In genomic region chr1:97090725-97091124, GRCh38 we compare ENCODE assay signal across 22 cellular contexts.
"Had no signal": no experiment of that assay in that cellular context is flagged by ENCODE, and none has a peak within 500 bp of the region (broad histone marks: within the 10 kb centered on the region; RNA-seq: fewer than 3 reads in every experiment).

No MANE protein-coding gene starts in this region.

- ATAC-seq: effector memory CD8-positive, alpha-beta T cell; natural killer cell; stimulated activated effector memory CD8-positive, alpha-beta T cell treated with anti-CD3 and anti-CD28 coated beads, Interleukin-12 subunit alpha, Interleukin-12 subunit beta, amount 100 ng/mL, for 72 hours had no signal

- H3K4me3 Mint-ChIP-seq: effector memory CD8-positive, alpha-beta T cell; memory B cell; natural killer cell; neural crest cell; stimulated activated effector memory CD8-positive, alpha-beta T cell treated with anti-CD3 and anti-CD28 coated beads, Interleukin-12 subunit alpha, Interleukin-12 subunit beta, amount 100 ng/mL, for 72 hours had no signal

- H3K27ac ChIP-seq: prostate gland, right atrium auricular region, sigmoid colon, stomach, testis, tibial artery, upper lobe of left lung had no signal

- H3K9me3 Mint-ChIP-seq: effector memory CD8-positive, alpha-beta T cell; memory B cell; natural killer cell; neural crest cell; stimulated activated effector memory CD8-positive, alpha-beta T cell treated with anti-CD3 and anti-CD28 coated beads, Interleukin-12 subunit alpha, Interleukin-12 subunit beta, amount 100 ng/mL, for 72 hours had no signal

- DNase-seq: cortex of kidney; effector memory CD8-positive, alpha-beta T cell; natural killer cell; nucleus accumbens; sigmoid colon; stimulated activated CD4-positive, alpha-beta T cell treated with anti-CD3 and anti-CD28 coated beads, Interleukin-2, amount 100 ng/mL, for 24 hours; stimulated activated CD4-positive, alpha-beta T cell treated with anti-CD3 and anti-CD28 coated beads, Interleukin-4, amount 100 ng/mL, for 24 hours; stimulated activated naive CD4-positive, alpha-beta T cell treated with Interleukin-2 at 50 U/mL for 16 hours; stomach; testis; tibial artery; upper lobe of left lung had no signal

- H3K27me3 Mint-ChIP-seq: effector memory CD8-positive, alpha-beta T cell; memory B cell had no signal

- H3K36me3 Mint-ChIP-seq: memory B cell; natural killer cell; stimulated activated effector memory CD8-positive, alpha-beta T cell treated with anti-CD3 and anti-CD28 coated beads, Interleukin-12 subunit alpha, Interleukin-12 subunit beta, amount 100 ng/mL, for 72 hours had no signal

- H3K4me1 Mint-ChIP-seq: memory B cell; stimulated activated effector memory CD8-positive, alpha-beta T cell treated with anti-CD3 and anti-CD28 coated beads, Interleukin-12 subunit alpha, Interleukin-12 subunit beta, amount 100 ng/mL, for 72 hours had no signal

- H3K4me1 ChIP-seq: prostate gland, right atrium auricular region, stomach, testis, tibial artery had no signal

- FAIRE-seq: endometrium, frontal cortex, keratinocyte, urothelium cell line had no signal

- H3K4me3 ChIP-seq: lung, prostate gland, right atrium auricular region, sigmoid colon, stomach, testis, tibial artery, upper lobe of left lung had no signal

- H3K27ac Mint-ChIP-seq: memory B cell; natural killer cell; stimulated activated effector memory CD8-positive, alpha-beta T cell treated with anti-CD3 and anti-CD28 coated beads, Interleukin-12 subunit alpha, Interleukin-12 subunit beta, amount 100 ng/mL, for 72 hours had no signal

- H3K27me3 ChIP-seq: right atrium auricular region, sigmoid colon, stomach, testis, tibial artery, upper lobe of left lung had no signal

- H3K36me3 ChIP-seq: prostate gland, right atrium auricular region, sigmoid colon, stomach, upper lobe of left lung had no signal

- H3K9me3 ChIP-seq: prostate gland, right atrium auricular region, sigmoid colon, stomach, testis, tibial artery, upper lobe of left lung had no signal
